In the genomic region with DNA sequence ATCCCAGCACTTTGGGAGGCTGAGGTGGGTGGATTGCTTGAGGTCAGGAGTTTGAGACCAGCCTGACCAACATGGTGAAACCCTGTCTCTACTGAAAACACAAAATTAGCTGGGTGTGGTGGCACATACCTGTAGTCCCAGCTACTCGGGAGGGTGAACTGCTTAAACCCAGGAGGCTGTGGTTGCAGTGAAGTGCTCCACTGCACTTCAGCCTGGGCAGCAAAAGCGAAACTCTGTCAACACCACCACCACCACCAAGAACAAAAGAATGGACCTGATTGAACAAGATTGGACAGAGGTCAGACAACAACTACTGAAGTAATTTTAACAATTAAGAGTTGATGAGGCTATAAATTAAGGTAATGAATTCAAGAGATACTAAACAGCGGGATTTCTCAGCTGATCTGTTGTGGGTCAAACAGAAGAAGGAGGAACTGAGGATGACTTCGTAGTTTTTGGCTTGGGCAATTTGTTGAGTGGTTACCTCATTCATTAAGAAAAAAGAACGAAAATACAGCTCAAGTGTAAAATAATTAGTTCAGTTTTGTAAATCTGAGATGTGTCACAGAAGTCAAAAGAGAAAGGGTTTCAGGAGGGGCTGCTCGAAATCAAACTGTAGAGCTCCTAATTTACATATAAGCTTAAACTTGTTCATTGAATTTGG, we compare ENCODE assay signal across 19 cellular contexts. TPM values are rescaled to one million over a fixed set of nuclear protein-coding genes. Genes with fewer than 3 reads are reported as not detected.
DNase-seq lines count a peak whose midpoint lies in the region; ATAC-seq and TF ChIP-seq lines count a peak whose summit lies in the region.
"Had no signal": no experiment of that assay in that cellular context is flagged by ENCODE, and none has a peak within 500 bp of the region (broad histone marks: within the 10 kb centered on the region; RNA-seq: fewer than 3 reads in every experiment).

No MANE protein-coding gene starts in this region.

- DNase-seq in NOMO-1 treated with dmso at 0.1 percent for 144 hours (lab: John Stamatoyannopoulos, UW; ENCODE audit: unreplicated experiment) = peak; percentile 22
- no peak for DNase-seq in coronary artery (ENCODE audit: low spot score)
- DNase-seq in spleen = no peak
- no peak for DNase-seq in NCI-H345 treated with DMSO at 0.1 percent for 48 hours (lab: John Stamatoyannopoulos, UW; ENCODE audit: unreplicated experiment)
- DNase-seq in activated gamma-delta T cell (lab: John Stamatoyannopoulos, UW) = no peak
- no peak for DNase-seq in cerebellar nuclear complex (lab: John Stamatoyannopoulos, UW)
- no peak for DNase-seq in foreskin fibroblast
- DNase-seq: activated naive CD4-positive, alpha-beta T cell treated with Interleukin-2 at 50 U/mL for 16 hours; brain microvascular endothelial cell; C1 segment of cervical spinal cord; EL; NCI-H1930; NCI-H774; stimulated activated CD4-positive, alpha-beta T cell treated with anti-CD3 and anti-CD28 coated beads, Interleukin-2, amount 100 ng/mL, for 24 hours; stimulated activated CD8-positive, alpha-beta memory T cell treated with anti-CD3 and anti-CD28 coated beads, Interleukin-4, amount 100 ng/mL, for 48 hours had no signal

- peaks cover 0 to 48% (median 5%) of the 10 kb centered on the region in 6 donors for H3K4me1 ChIP-seq in spleen

- TF ChIP-seq POLR2A in spleen (IDR thresholded peaks at IDR 0.05) = no peak

- H3K4me3 ChIP-seq in coronary artery (no peak overlapping the region), spleen (peak overlapping the region in 3 of 8 donors; percentile 9 to 53 (median 12)), foreskin fibroblast (ENCODE audit: low read depth in 1 of 2, low read length in 2 of 2) (no peak overlapping the region)
- H3K4me3 ChIP-seq: SK-N-MC had no signal

- no peaks in the 10 kb centered on the region for H3K9me3 ChIP-seq in spleen

- H3K27ac ChIP-seq in coronary artery (peak overlapping the region; percentile 5 to 69), spleen (peak overlapping the region in 7 of 8 donors; percentile 22 to 90 (median 81))
- H3K27ac ChIP-seq: brain microvascular endothelial cell, SK-N-MC, VCaP had no signal

- peak; percentile 58 for ATAC-seq in GM21447 (IDR thresholded peaks at IDR 0.05; ENCODE audit: unreplicated experiment)

- TF ChIP-seq CTCF in coronary artery (IDR thresholded peaks at IDR 0.05) (no peak), spleen (IDR thresholded peaks at IDR 0.05 in 8 of 11, conservative IDR thresholded peaks at IDR 0.05 in 3 of 11) (no peak), foreskin fibroblast (IDR thresholded peaks at IDR 0.05; ENCODE audit: low read depth, low read length) (no peak)

- H3K36me3 ChIP-seq in spleen = peaks cover 0 to 9% (median 0%) of the 10 kb centered on the region in 6 donors
- H3K36me3 ChIP-seq: brain microvascular endothelial cell had no signal

- H3K27me3 ChIP-seq in spleen (replicated peaks in 1 of 7) = no peaks in the 10 kb centered on the region
- H3K27me3 ChIP-seq: brain microvascular endothelial cell had no signal

- intact Hi-C loops in spleen (cut with DNase I; ENCODE audit: low total_unique reads) = no loop called here

- WGBS in spleen, 5 donors = 44 to 71% (median 63%) methylated on average over 6 of the region's 6 CpGs

RNA-seq across cellular contexts. Expression of gene IL18, which starts 4.7 kb away (rescaled TPM):
- total RNA-seq in spleen = 10 to 100 TPM; 38.5 to 83.5 (median 63.8) TPM
- polyA plus RNA-seq in spleen = 10 to 100 TPM; 44.9 to 77.5 (median 47.8) TPM

RNA-seq across cellular contexts. Expression of gene TEX12, which starts 7.9 kb away (rescaled TPM):
- total RNA-seq in spleen = 1 to 10 TPM in 2 of 7 donors, not detected in 5; 1.2 to 2.9 TPM
- under 1 TPM; 0.16 to 0.57 (median 0.18) TPM for polyA plus RNA-seq in spleen
- total RNA-seq: kidney epithelial cell had no signal

RNA-seq across cellular contexts. Expression of gene BCO2, which starts 16.1 kb away (rescaled TPM):
- 1 to 10 TPM; 3.3 to 7.8 (median 3.8) TPM for total RNA-seq in spleen
- polyA plus RNA-seq in spleen = 1 to 10 TPM; 1.6 to 4.8 (median 2.6) TPM
- total RNA-seq: kidney epithelial cell had no signal
